In the genomic region with DNA sequence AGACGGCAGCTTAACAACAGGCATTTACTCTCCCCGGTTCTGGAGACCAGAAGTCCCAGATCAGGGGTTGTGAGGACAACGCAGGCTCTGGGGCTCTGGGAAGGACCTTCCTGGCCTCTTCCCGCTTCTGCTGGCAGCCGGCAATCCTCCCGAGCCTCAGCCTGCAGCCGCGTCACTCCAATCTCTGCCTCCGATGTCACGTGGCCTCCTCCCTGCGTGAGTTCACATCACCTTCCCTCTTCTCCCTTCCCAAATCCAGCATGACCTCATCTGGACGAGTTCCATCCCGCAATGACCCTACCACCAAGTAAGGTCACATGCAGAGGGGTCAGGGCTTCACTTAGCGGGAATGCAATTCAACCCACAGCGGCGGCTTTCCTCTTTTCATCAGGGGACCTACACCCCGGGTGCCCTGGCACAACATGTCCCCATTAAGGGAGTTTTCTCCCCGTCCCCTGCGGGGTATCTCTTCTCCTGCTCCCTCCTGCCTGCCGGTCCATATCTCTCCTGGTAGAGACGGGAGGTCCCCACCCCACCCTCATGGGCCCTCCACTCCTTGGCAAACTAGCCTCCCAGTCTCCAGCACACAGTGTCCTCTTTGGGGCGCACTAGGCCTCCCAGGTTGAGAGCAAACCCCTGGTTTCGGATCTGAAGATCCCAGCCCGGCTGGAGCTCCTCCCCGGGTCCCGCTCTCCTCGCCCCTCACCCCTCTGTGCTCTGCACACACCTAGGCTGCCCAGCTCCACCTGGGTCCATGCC, we compare ENCODE assay signal across 17 cellular contexts.
"Had no signal": no experiment of that assay in that cellular context is flagged by ENCODE, and none has a peak within 500 bp of the region (broad histone marks: within the 10 kb centered on the region; RNA-seq: fewer than 3 reads in every experiment).

No MANE protein-coding gene starts in this region.

- H3K79me2 ChIP-seq: hepatocyte, parathyroid adenoma had no signal

- H3K27ac Mint-ChIP-seq: activated naive CD4-positive, alpha-beta T cell treated with anti-CD3 and anti-CD28 coated beads for 36 hours; activated naive CD8-positive, alpha-beta T cell treated with anti-CD3 and anti-CD28 coated beads, Interleukin-2, amount 50 U/mL, for 24 hours; activated T-helper 2 cell treated with anti-CD3 and anti-CD28 coated beads, Interferon-gamma antibody, Interleukin-2, Interleukin-4, amounts not matched to agents 10 μg/mL and 5 μg/mL and 100 μg/mL, durations not matched to agents 14 hours and 24 hours and 36 hours; effector memory CD8-positive, alpha-beta T cell; stimulated activated effector memory CD8-positive, alpha-beta T cell treated with anti-CD3 and anti-CD28 coated beads, Interleukin-12 subunit alpha, Interleukin-12 subunit beta, amount 100 ng/mL, for 72 hours had no signal

- H3K9ac ChIP-seq: parathyroid adenoma had no signal

- ATAC-seq: activated naive CD8-positive, alpha-beta T cell treated with anti-CD3 and anti-CD28 coated beads, Interleukin-2, amount 50 U/mL, for 24 hours; effector memory CD8-positive, alpha-beta T cell; left lung; stimulated activated effector memory CD8-positive, alpha-beta T cell treated with anti-CD3 and anti-CD28 coated beads, Interleukin-12 subunit alpha, Interleukin-12 subunit beta, amount 100 ng/mL, for 72 hours had no signal

- H3K4me3 ChIP-seq: ascending aorta, breast epithelium, hepatocyte, left lung, thyroid gland had no signal

- H3K27ac ChIP-seq: ascending aorta, breast epithelium, hepatocyte, left lung, neutrophil, thyroid gland had no signal

- H3K36me3 ChIP-seq: ascending aorta, breast epithelium, left lung, neutrophil, thyroid gland had no signal

- H3K4me2 ChIP-seq: hepatocyte had no signal

- H3K9me3 ChIP-seq: ascending aorta, breast epithelium, left lung, neutrophil, thyroid gland had no signal

- H3K4me1 Mint-ChIP-seq: activated naive CD8-positive, alpha-beta T cell treated with anti-CD3 and anti-CD28 coated beads, Interleukin-2, amount 50 U/mL, for 24 hours; stimulated activated effector memory CD8-positive, alpha-beta T cell treated with anti-CD3 and anti-CD28 coated beads, Interleukin-12 subunit alpha, Interleukin-12 subunit beta, amount 100 ng/mL, for 72 hours had no signal

- H3K9me3 Mint-ChIP-seq: activated naive CD4-positive, alpha-beta T cell treated with anti-CD3 and anti-CD28 coated beads for 36 hours; activated naive CD8-positive, alpha-beta T cell treated with anti-CD3 and anti-CD28 coated beads, Interleukin-2, amount 50 U/mL, for 24 hours; activated T-helper 2 cell treated with anti-CD3 and anti-CD28 coated beads, Interferon-gamma antibody, Interleukin-2, Interleukin-4, amounts not matched to agents 10 μg/mL and 5 μg/mL and 100 μg/mL, durations not matched to agents 14 hours and 24 hours and 36 hours; effector memory CD8-positive, alpha-beta T cell; stimulated activated effector memory CD8-positive, alpha-beta T cell treated with anti-CD3 and anti-CD28 coated beads, Interleukin-12 subunit alpha, Interleukin-12 subunit beta, amount 100 ng/mL, for 72 hours had no signal

- FAIRE-seq: keratinocyte, urothelium cell line had no signal

- DNase-seq: activated naive CD4-positive, alpha-beta T cell treated with anti-CD3 and anti-CD28 coated beads for 36 hours; activated naive CD8-positive, alpha-beta T cell treated with anti-CD3 and anti-CD28 coated beads, Interleukin-2, amount 50 U/mL, for 24 hours; dermis blood vessel endothelial cell; effector memory CD8-positive, alpha-beta T cell; naive B cell; T-helper 2 cell; thyroid gland had no signal

- H3K4me1 ChIP-seq: ascending aorta, breast epithelium, left lung, thyroid gland had no signal

- H3K4me3 Mint-ChIP-seq: activated naive CD4-positive, alpha-beta T cell treated with anti-CD3 and anti-CD28 coated beads for 36 hours; activated naive CD8-positive, alpha-beta T cell treated with anti-CD3 and anti-CD28 coated beads, Interleukin-2, amount 50 U/mL, for 24 hours; effector memory CD8-positive, alpha-beta T cell; naive B cell; stimulated activated effector memory CD8-positive, alpha-beta T cell treated with anti-CD3 and anti-CD28 coated beads, Interleukin-12 subunit alpha, Interleukin-12 subunit beta, amount 100 ng/mL, for 72 hours had no signal

- H2AFZ ChIP-seq: hepatocyte, parathyroid adenoma had no signal

- H3K27me3 ChIP-seq: ascending aorta, breast epithelium, hepatocyte, left lung, thyroid gland had no signal
